Comparison of ENCODE assay signal across 33 cellular contexts in genomic region chr2:80822999-80823398, GRCh38.
"Had no signal": no experiment of that assay in that cellular context is flagged by ENCODE, and none has a peak within 500 bp of the region (broad histone marks: within the 10 kb centered on the region; RNA-seq: fewer than 3 reads in every experiment).

No MANE protein-coding gene starts in this region.

- H3K27me3 Mint-ChIP-seq: activated B cell treated with CpG ODN at 0.5 μM for 24 hours; activated CD4-positive, alpha-beta memory T cell treated with anti-CD3 and anti-CD28 coated beads for 36 hours; activated CD4-positive, alpha-beta T cell treated with anti-CD3 and anti-CD28 coated beads, Interleukin-2, amount 10 ng/mL, durations not matched to agents 24 days and 14 days; activated CD8-positive, alpha-beta memory T cell treated with anti-CD3 and anti-CD28 coated beads, Interleukin-2, amount 10 ng/mL, durations not matched to agents 7 days and 5 days; activated naive CD4-positive, alpha-beta T cell treated with anti-CD3 and anti-CD28 coated beads, Interleukin-2, amount 50 U/mL, for 24 hours; activated naive CD8-positive, alpha-beta T cell treated with anti-CD3 and anti-CD28 coated beads for 36 hours; activated naive CD8-positive, alpha-beta T cell treated with anti-CD3 and anti-CD28 coated beads, Interleukin-2, amount 50 U/mL, for 24 hours; T-helper 17 cell had no signal

- H3K9me3 ChIP-seq: adrenal gland, body of pancreas, colonic mucosa had no signal

- FAIRE-seq: frontal cortex had no signal

- H3K36me3 ChIP-seq: adrenal gland, colonic mucosa, WERI-Rb-1 had no signal

- H3K4me1 Mint-ChIP-seq: activated B cell treated with CpG ODN at 0.5 μM for 24 hours; activated CD4-positive, alpha-beta T cell treated with anti-CD3 and anti-CD28 coated beads, Interleukin-2, amount 10 ng/mL, durations not matched to agents 24 days and 14 days; activated CD8-positive, alpha-beta memory T cell treated with anti-CD3 and anti-CD28 coated beads, Interleukin-2, amount 10 ng/mL, durations not matched to agents 7 days and 5 days; activated naive CD4-positive, alpha-beta T cell treated with anti-CD3 and anti-CD28 coated beads, Interleukin-2, amount 50 U/mL, for 24 hours; activated naive CD8-positive, alpha-beta T cell treated with anti-CD3 and anti-CD28 coated beads for 36 hours; activated naive CD8-positive, alpha-beta T cell treated with anti-CD3 and anti-CD28 coated beads, Interleukin-2, amount 50 U/mL, for 24 hours; T-helper 17 cell had no signal

- ATAC-seq: activated CD4-positive, CD25-positive, alpha-beta regulatory T cell treated with anti-CD3 and anti-CD28 coated beads, Interleukin-2, amount 50 U/mL, for 24 hours; activated CD8-positive, alpha-beta memory T cell treated with anti-CD3 and anti-CD28 coated beads, Interleukin-2, amount 10 ng/mL, durations not matched to agents 7 days and 5 days; activated CD8-positive, alpha-beta T cell treated with anti-CD3 and anti-CD28 coated beads, Interleukin-2, amount 10 ng/mL, durations not matched to agents 7 days and 5 days; activated naive CD8-positive, alpha-beta T cell treated with anti-CD3 and anti-CD28 coated beads, Interleukin-2, amount 50 U/mL, for 24 hours; body of pancreas; esophagus mucosa; T-helper 17 cell had no signal

- H3K4me1 ChIP-seq: adrenal gland, body of pancreas, colonic mucosa had no signal

- H3K4me3 ChIP-seq: adrenal gland, body of pancreas, colonic mucosa had no signal

- H3K27ac ChIP-seq: adrenal gland, body of pancreas, colonic mucosa had no signal

- H3K4me3 Mint-ChIP-seq: activated B cell treated with CpG ODN at 0.5 μM for 24 hours; activated CD4-positive, alpha-beta memory T cell treated with anti-CD3 and anti-CD28 coated beads for 36 hours; activated CD4-positive, alpha-beta T cell treated with anti-CD3 and anti-CD28 coated beads, Interleukin-2, amount 10 ng/mL, durations not matched to agents 24 days and 14 days; activated CD8-positive, alpha-beta memory T cell treated with anti-CD3 and anti-CD28 coated beads, Interleukin-2, amount 10 ng/mL, durations not matched to agents 7 days and 5 days; activated CD8-positive, alpha-beta T cell treated with anti-CD3 and anti-CD28 coated beads, Interleukin-2, amount 10 ng/mL, durations not matched to agents 7 days and 5 days; activated naive CD4-positive, alpha-beta T cell treated with anti-CD3 and anti-CD28 coated beads for 36 hours; activated naive CD4-positive, alpha-beta T cell treated with anti-CD3 and anti-CD28 coated beads, Interleukin-2, amount 50 U/mL, for 24 hours; activated naive CD8-positive, alpha-beta T cell treated with anti-CD3 and anti-CD28 coated beads for 36 hours; activated naive CD8-positive, alpha-beta T cell treated with anti-CD3 and anti-CD28 coated beads, Interleukin-2, amount 50 U/mL, for 24 hours; activated T-helper 1 cell treated with anti-CD3 and anti-CD28 coated beads, Interleukin-12 subunit alpha, Interleukin-12 subunit beta, Interleukin-2, Interleukin-4 antibody, amounts not matched to agents 30 ng/mL and 10 ng/mL and 1 ng/mL, durations not matched to agents 14 hours and 24 hours and 36 hours; T-helper 17 cell; T-helper 2 cell treated with Interferon-gamma antibody and Interleukin-4, amounts not matched to agents 5 μg/mL and 100 μg/mL, for 36 hours had no signal

- DNase-seq: activated B cell treated with CpG ODN at 0.5 μM for 24 hours; activated CD4-positive, alpha-beta memory T cell treated with anti-CD3 and anti-CD28 coated beads for 36 hours; activated CD4-positive, alpha-beta T cell treated with anti-CD3 and anti-CD28 coated beads, Interleukin-2, amount 10 ng/mL, durations not matched to agents 24 days and 14 days; activated CD8-positive, alpha-beta memory T cell treated with anti-CD3 and anti-CD28 coated beads, Interleukin-2, amount 10 ng/mL, durations not matched to agents 7 days and 5 days; activated CD8-positive, alpha-beta memory T cell treated with anti-CD3 and anti-CD28 coated beads, Interleukin-2, amount 50 U/mL, for 4 hours; activated CD8-positive, alpha-beta T cell treated with anti-CD3 and anti-CD28 coated beads, Interleukin-2, amount 10 ng/mL, durations not matched to agents 7 days and 5 days; activated effector memory CD4-positive, alpha-beta T cell treated with anti-CD3 and anti-CD28 coated beads, Interleukin-2, amount 50 U/mL, for 16 hours; activated naive CD4-positive, alpha-beta T cell treated with anti-CD3 and anti-CD28 coated beads for 36 hours; activated naive CD8-positive, alpha-beta T cell treated with anti-CD3 and anti-CD28 coated beads for 36 hours; activated naive CD8-positive, alpha-beta T cell treated with anti-CD3 and anti-CD28 coated beads, Interleukin-2, amount 50 U/mL, for 24 hours; activated T-cell treated with anti-CD3 and anti-CD28 coated beads, Interleukin-2, amount 50 U/mL, for 1 hour; activated T-cell treated with anti-CD3 and anti-CD28 coated beads, Interleukin-2, amount 50 U/mL, for 48 hours; adrenal gland; amygdala; aorta; body of pancreas; central memory CD4-positive, alpha-beta T cell; cerebellar nuclear complex; colonic mucosa; effector CD8-positive, alpha-beta T cell; foreskin fibroblast; head of caudate nucleus; T-helper 1 cell; T-helper 17 cell; T1000; WERI-Rb-1 had no signal

- H3K36me3 Mint-ChIP-seq: activated CD4-positive, alpha-beta memory T cell treated with anti-CD3 and anti-CD28 coated beads for 36 hours; activated CD8-positive, alpha-beta memory T cell treated with anti-CD3 and anti-CD28 coated beads, Interleukin-2, amount 10 ng/mL, durations not matched to agents 7 days and 5 days; activated naive CD4-positive, alpha-beta T cell treated with anti-CD3 and anti-CD28 coated beads, Interleukin-2, amount 50 U/mL, for 24 hours; activated naive CD8-positive, alpha-beta T cell treated with anti-CD3 and anti-CD28 coated beads for 36 hours had no signal

- H3K27me3 ChIP-seq: adrenal gland, body of pancreas, colonic mucosa had no signal

- H3K27ac Mint-ChIP-seq: activated B cell treated with CpG ODN at 0.5 μM for 24 hours; activated CD4-positive, alpha-beta memory T cell treated with anti-CD3 and anti-CD28 coated beads for 36 hours; activated CD4-positive, alpha-beta T cell treated with anti-CD3 and anti-CD28 coated beads, Interleukin-2, amount 10 ng/mL, durations not matched to agents 24 days and 14 days; activated CD8-positive, alpha-beta memory T cell treated with anti-CD3 and anti-CD28 coated beads, Interleukin-2, amount 10 ng/mL, durations not matched to agents 7 days and 5 days; activated CD8-positive, alpha-beta T cell treated with anti-CD3 and anti-CD28 coated beads, Interleukin-2, amount 10 ng/mL, durations not matched to agents 7 days and 5 days; activated naive CD4-positive, alpha-beta T cell treated with anti-CD3 and anti-CD28 coated beads for 36 hours; activated naive CD4-positive, alpha-beta T cell treated with anti-CD3 and anti-CD28 coated beads, Interleukin-2, amount 50 U/mL, for 24 hours; activated naive CD8-positive, alpha-beta T cell treated with anti-CD3 and anti-CD28 coated beads for 36 hours; activated naive CD8-positive, alpha-beta T cell treated with anti-CD3 and anti-CD28 coated beads, Interleukin-2, amount 50 U/mL, for 24 hours; activated T-helper 1 cell treated with anti-CD3 and anti-CD28 coated beads, Interleukin-12 subunit alpha, Interleukin-12 subunit beta, Interleukin-2, Interleukin-4 antibody, amounts not matched to agents 30 ng/mL and 10 ng/mL and 1 ng/mL, durations not matched to agents 14 hours and 24 hours and 36 hours; activated T-helper 2 cell treated with anti-CD3 and anti-CD28 coated beads, Interferon-gamma antibody, Interleukin-2, Interleukin-4, amounts not matched to agents 10 μg/mL and 5 μg/mL and 100 μg/mL, durations not matched to agents 14 hours and 24 hours and 36 hours; T-helper 17 cell; T-helper 2 cell treated with Interferon-gamma antibody and Interleukin-4, amounts not matched to agents 5 μg/mL and 100 μg/mL, for 36 hours had no signal
